Comparison of ENCODE assay signal across 9 cellular contexts in the genomic region with DNA sequence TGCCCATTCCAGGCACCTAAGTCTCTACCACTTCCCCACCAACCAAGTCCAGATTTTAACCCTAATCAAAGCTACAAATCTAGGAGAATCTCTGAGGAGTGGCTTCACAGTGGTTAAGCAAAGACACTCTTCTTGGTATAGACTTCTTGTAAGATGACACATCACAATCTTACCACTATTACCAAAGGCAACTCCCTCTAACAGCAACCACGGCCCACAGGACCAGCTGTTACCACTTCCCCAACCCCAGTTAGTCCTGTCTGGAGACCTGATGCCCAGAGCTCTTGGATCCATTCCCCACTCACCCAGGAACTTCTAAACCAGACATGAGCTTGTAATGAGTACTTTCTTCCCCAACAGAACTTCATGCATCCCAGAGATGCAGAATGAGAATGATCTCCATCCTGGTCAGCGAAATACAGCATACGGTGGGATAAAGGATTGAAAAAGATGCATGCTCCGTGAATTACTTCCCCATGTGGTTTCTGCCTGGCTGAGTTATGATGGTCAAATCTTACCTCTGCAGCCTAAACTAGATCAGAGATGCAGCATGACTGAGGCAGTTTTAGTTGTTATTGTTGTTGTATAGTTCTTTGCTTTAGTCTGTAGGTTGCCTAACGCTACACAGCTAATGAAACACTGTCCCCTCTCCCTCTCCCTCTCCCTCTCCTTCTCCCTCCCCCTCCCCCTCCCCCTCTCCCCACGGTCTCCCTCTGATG.
DNase-seq lines count a peak whose midpoint lies in the region; ATAC-seq lines count a peak whose summit lies in the region.
"Had no signal": no experiment of that assay in that cellular context is flagged by ENCODE, and none has a peak within 500 bp of the region (broad histone marks: within the 10 kb centered on the region; RNA-seq: fewer than 3 reads in every experiment).

No MANE protein-coding gene starts in this region.

- peaks cover 37% of the 10 kb centered on the region for H3K36me3 Mint-ChIP-seq in activated naive CD4-positive, alpha-beta T cell treated with anti-CD3 and anti-CD28 coated beads, Interleukin-2, amount 10 ng/mL, durations not matched to agents 7 days and 5 days
- peaks cover 19% of the 10 kb centered on the region for H3K36me3 Mint-ChIP-seq in T-helper 2 cell treated with Interferon-gamma antibody and Interleukin-4, amounts not matched to agents 5 μg/mL and 100 μg/mL, for 36 hours (ENCODE audit: low read depth)

- ATAC-seq in HG02981 (IDR thresholded peaks at IDR 0.05; ENCODE audit: unreplicated experiment) = peak; percentile 82

- no peak overlapping the region for H3K27ac Mint-ChIP-seq in activated naive CD4-positive, alpha-beta T cell treated with anti-CD3 and anti-CD28 coated beads, Interleukin-2, amount 10 ng/mL, durations not matched to agents 7 days and 5 days
- peak overlapping the region; percentile 35 for H3K27ac Mint-ChIP-seq in T-helper 2 cell treated with Interferon-gamma antibody and Interleukin-4, amounts not matched to agents 5 μg/mL and 100 μg/mL, for 36 hours

- peaks cover 45% of the 10 kb centered on the region for H3K4me1 Mint-ChIP-seq in activated naive CD4-positive, alpha-beta T cell treated with anti-CD3 and anti-CD28 coated beads, Interleukin-2, amount 10 ng/mL, durations not matched to agents 7 days and 5 days
- peaks cover 35% of the 10 kb centered on the region for H3K4me1 Mint-ChIP-seq in T-helper 2 cell treated with Interferon-gamma antibody and Interleukin-4, amounts not matched to agents 5 μg/mL and 100 μg/mL, for 36 hours (ENCODE audit: low read depth)

- H3K27me3 Mint-ChIP-seq in activated naive CD4-positive, alpha-beta T cell treated with anti-CD3 and anti-CD28 coated beads, Interleukin-2, amount 10 ng/mL, durations not matched to agents 7 days and 5 days = no peaks in the 10 kb centered on the region
- no peaks in the 10 kb centered on the region for H3K27me3 Mint-ChIP-seq in T-helper 2 cell treated with Interferon-gamma antibody and Interleukin-4, amounts not matched to agents 5 μg/mL and 100 μg/mL, for 36 hours (ENCODE audit: low read depth)

- peak; percentile 50 for DNase-seq in activated naive CD4-positive, alpha-beta T cell treated with anti-CD3 and anti-CD28 coated beads, Interleukin-2, amount 10 ng/mL, durations not matched to agents 7 days and 5 days
- no peak for DNase-seq in activated naive CD4-positive, alpha-beta T cell (lab: John Stamatoyannopoulos, UW)
- DNase-seq in T-helper 2 cell treated with Interferon-gamma antibody and Interleukin-4, amounts not matched to agents 5 μg/mL and 100 μg/mL, for 36 hours (ENCODE audit: low spot score) = peak; percentile 41
- DNase-seq in kidney tubule cell (ENCODE audit: low spot score) (peak; percentile 82), NCI-H128 (lab: John Stamatoyannopoulos, UW; ENCODE audit: unreplicated experiment) (no peak), inferior parietal cortex (ENCODE audit: extremely low spot score) (no peak), putamen (ENCODE audit: low spot score) (no peak)

- CTCF ChIA-PET in activated naive CD4-positive, alpha-beta T cell treated with anti-CD3 and anti-CD28 coated beads, Interleukin-2, amount 10 ng/mL, durations not matched to agents 7 days and 5 days (lab: Charles Lee) = interaction anchor here (0.6 to 0.7 kb wide), 2 partner anchors 75 to 344 kb away, joined by 3 read pairs; no protein-coding TSS in a partner anchor

- no peaks in the 10 kb centered on the region for H3K9me3 Mint-ChIP-seq in activated naive CD4-positive, alpha-beta T cell treated with anti-CD3 and anti-CD28 coated beads, Interleukin-2, amount 10 ng/mL, durations not matched to agents 7 days and 5 days
- H3K9me3 Mint-ChIP-seq in T-helper 2 cell treated with Interferon-gamma antibody and Interleukin-4, amounts not matched to agents 5 μg/mL and 100 μg/mL, for 36 hours = no peaks in the 10 kb centered on the region

- H3K4me3 Mint-ChIP-seq in activated naive CD4-positive, alpha-beta T cell treated with anti-CD3 and anti-CD28 coated beads, Interleukin-2, amount 10 ng/mL, durations not matched to agents 7 days and 5 days = no peak overlapping the region
- H3K4me3 Mint-ChIP-seq in T-helper 2 cell treated with Interferon-gamma antibody and Interleukin-4, amounts not matched to agents 5 μg/mL and 100 μg/mL, for 36 hours = no peak overlapping the region
- H3K4me3 Mint-ChIP-seq: neural crest cell had no signal

Comparison
In these comparisons a context has a peak if more than half of its experiments do, and no peak if none do; other contexts are left out.
1. DNase-seq: peak in activated naive CD4-positive, alpha-beta T cell treated with anti-CD3 and anti-CD28 coated beads, Interleukin-2, amount 10 ng/mL, durations not matched to agents 7 days and 5 days (single experiment), T-helper 2 cell treated with Interferon-gamma antibody and Interleukin-4, amounts not matched to agents 5 μg/mL and 100 μg/mL, for 36 hours (single experiment) and kidney tubule cell (single experiment); none in activated naive CD4-positive, alpha-beta T cell (0 of 4), NCI-H128 (single experiment), inferior parietal cortex (single experiment) and putamen (single experiment).